ENCODE assay signal across 22 cellular contexts in genomic region chr9:1052908-1053590, GRCh38. TPM values are rescaled to one million over a fixed set of nuclear protein-coding genes. Genes with fewer than 3 reads are reported as not detected.
DNase-seq lines count a peak whose midpoint lies in the region; ATAC-seq, FAIRE-seq and TF ChIP-seq lines count a peak whose summit lies in the region.
"Had no signal": no experiment of that assay in that cellular context is flagged by ENCODE, and none has a peak within 500 bp of the region (broad histone marks: within the 10 kb centered on the region; RNA-seq: fewer than 3 reads in every experiment).

No MANE protein-coding gene starts in this region.

- peak overlapping the region; percentile 7 for H3K4me3 Mint-ChIP-seq in activated T-cell treated with anti-CD3 and anti-CD28 coated beads, Interleukin-2, amount 50 U/mL, for 4 hours
- peak overlapping the region; percentile 67 for H3K4me3 Mint-ChIP-seq in mesothelial cell of epicardium
- H3K4me3 Mint-ChIP-seq: stimulated activated memory B cell treated with anti-CD40 and anti-IgM and Interleukin-4, amounts not matched to agents 10 μg/mL and 1 μg/mL and 100 μg/mL, for 72 hours had no signal

- RAD21 ChIA-PET in GM12878 (lab: Charles Lee; ENCODE audit: unreplicated experiment) = interaction anchor here (0.9 to 3.4 kb wide), 8 partner anchors 34 to 283 kb away, joined by 3 to 15 read pairs (median 4); no protein-coding TSS in a partner anchor

- H3K36me3 Mint-ChIP-seq in activated T-cell treated with anti-CD3 and anti-CD28 coated beads, Interleukin-2, amount 50 U/mL, for 4 hours (ENCODE audit: insufficient read depth) = peaks cover 3% of the 10 kb centered on the region
- no peaks in the 10 kb centered on the region for H3K36me3 Mint-ChIP-seq in mesothelial cell of epicardium
- H3K36me3 Mint-ChIP-seq: stimulated activated memory B cell treated with anti-CD40 and anti-IgM and Interleukin-4, amounts not matched to agents 10 μg/mL and 1 μg/mL and 100 μg/mL, for 72 hours had no signal

- H3K36me3 ChIP-seq in GM12878 (ENCODE audit: control insufficient read depth in 2 of 2, insufficient read depth in 2 of 2, low read length in 1 of 2) (no peaks in the 10 kb centered on the region), skeletal muscle tissue (ENCODE audit: control insufficient read depth in 3 of 3, insufficient read depth in 3 of 3, low read length in 3 of 3) (no peaks in the 10 kb centered on the region), pancreas (no peaks in the 10 kb centered on the region)
- H3K36me3 ChIP-seq: BLaER1 treated with 17β-estradiol and CSF1 and Interleukin-3, amounts not matched to agents 10 nM and 100 nM had no signal

- peaks cover 6 to 26% of the 10 kb centered on the region in 2 experiments for H3K27me3 ChIP-seq in GM12878 (replicated peaks in 1 of 2; ENCODE audit: control insufficient read depth in 2 of 2, insufficient read depth in 2 of 2, low read length in 1 of 2)
- peaks cover 39 to 53% (median 43%) of the 10 kb centered on the region in 3 donors for H3K27me3 ChIP-seq in skeletal muscle tissue (ENCODE audit: control insufficient read depth in 3 of 3, insufficient read depth in 3 of 3, low read length in 3 of 3)
- H3K27me3 ChIP-seq in pancreas = peaks cover 8 to 61% (median 16%) of the 10 kb centered on the region in 4 donors

- POLR2A ChIA-PET in GM12878 (lab: Charles Lee) = interaction anchor here (0.9 to 1.8 kb wide), 4 partner anchors 9 to 45 kb away, joined by 3 to 5 read pairs (median 3); no protein-coding TSS in a partner anchor

- H3K4me1 ChIP-seq in GM12878 (ENCODE audit: control insufficient read depth, insufficient read depth, low read length) (no peaks in the 10 kb centered on the region), skeletal muscle tissue (ENCODE audit: control insufficient read depth in 3 of 3, insufficient read depth in 3 of 3, low read length in 3 of 3) (peaks cover 25 to 38% (median 27%) of the 10 kb centered on the region in 3 donors), pancreas (peaks cover 0 to 5% (median 3%) of the 10 kb centered on the region in 3 donors)

- no peak for TF ChIP-seq CTCF in GM12878 (IDR thresholded peaks at IDR 0.05 in 2 of 3, conservative IDR thresholded peaks at IDR 0.05 in 1 of 3; ENCODE audit: control insufficient read depth in 2 of 3, extremely low read depth in 1 of 3, insufficient read depth in 1 of 3, low read depth in 3 of 3, low read length in 3 of 3)
- TF ChIP-seq CTCF in mesothelial cell of epicardium (IDR thresholded peaks at IDR 0.05; ENCODE audit: unreplicated experiment) = no peak
- no peak for TF ChIP-seq CTCF in pancreas (IDR thresholded peaks at IDR 0.05)

- TF ChIP-seq RAD21 in GM12878 (IDR thresholded peaks at IDR 0.05; ENCODE audit: insufficient read depth, low read depth, low read length) = no peak

- TF ChIP-seq POLR2A in GM12878 (IDR thresholded peaks at IDR 0.05; ENCODE audit: low read depth, low read length) = no peak

- no peak for FAIRE-seq in GM12878 (lab: Jason Lieb, UNC)
- no peak for FAIRE-seq in pancreas (lab: Jason Lieb, UNC)
- FAIRE-seq: A204.1, bronchial epithelial cell, G401.6, H54 had no signal

- no peaks in the 10 kb centered on the region for H3K79me2 ChIP-seq in GM12878 (ENCODE audit: control insufficient read depth, insufficient read depth, low read length)

- H3K9me3 ChIP-seq in GM12878 (replicated peaks; ENCODE audit: control insufficient read depth, insufficient read depth, low read length) (peaks cover 3% of the 10 kb centered on the region; the same call in 2 of the 3 replicates), skeletal muscle tissue (ENCODE audit: control insufficient read depth in 3 of 3, low read length in 3 of 3) (no peaks in the 10 kb centered on the region), pancreas (no peaks in the 10 kb centered on the region)

- WGBS in GM12878 (ENCODE audit: insufficient coverage, insufficient replicate concordance, low lambda C conversion rate, missing lambda C conversion rate) = 46% methylated on average over 27 of the region's 28 CpGs
- WGBS in pancreas, 2 donors = 13 to 32% methylated on average over 28 of the region's 28 CpGs

- H3K4me1 Mint-ChIP-seq in activated T-cell treated with anti-CD3 and anti-CD28 coated beads, Interleukin-2, amount 50 U/mL, for 4 hours (ENCODE audit: low read depth) = peaks cover 34% of the 10 kb centered on the region
- H3K4me1 Mint-ChIP-seq in mesothelial cell of epicardium = peaks cover 22% of the 10 kb centered on the region

- no peak for DNase-seq in activated T-cell treated with anti-CD3 and anti-CD28 coated beads, Interleukin-2, amount 50 U/mL, for 4 hours
- no peak for DNase-seq in activated T-cell treated with anti-CD3 and anti-CD28 coated beads for 4 hours
- DNase-seq in GM12878 (ENCODE audit: low read depth, low spot score) = no peak
- no peak for DNase-seq in mesothelial cell of epicardium (ENCODE audit: low spot score in 2 of 2, unreplicated experiment in 2 of 2)
- no peak for DNase-seq in pancreas
- DNase-seq: activated gamma-delta T cell treated with Interleukin-2 at 50 U/mL for 16 hours; effector CD4-positive, alpha-beta T cell; KBM-7; NCI-H2081 treated with DMSO at 0.1 percent for 48 hours; NCI-H524; SHP77; T-cell had no signal

- no peak for TF ChIP-seq EP300 in GM12878 (IDR thresholded peaks at IDR 0.05; ENCODE audit: borderline replicate concordance in 1 of 2, control insufficient read depth in 1 of 2, low read depth in 2 of 2, low read length in 2 of 2)

- SMC1A ChIA-PET in GM12878 (lab: Charles Lee; ENCODE audit: uncharacterized antibody, unreplicated experiment) = interaction anchor here (0.7 to 6.7 kb wide), 9 partner anchors 11 to 552 kb away, joined by 3 to 59 read pairs (median 7); no protein-coding TSS in a partner anchor

- BruUV-seq in GM12878 (replicated peaks; lab: Mats Ljungman, UMichigan) = no TSS peak

- H3K27ac ChIP-seq in GM12878 (ENCODE audit: control insufficient read depth, insufficient read depth) (no peak overlapping the region), skeletal muscle tissue (ENCODE audit: low read depth, low read length) (no peak overlapping the region), pancreas (no peak overlapping the region)
- H3K27ac ChIP-seq: BLaER1 treated with 17β-estradiol and CSF1 and Interleukin-3, amounts not matched to agents 10 nM and 100 nM had no signal

- no peak overlapping the region for H3K27ac Mint-ChIP-seq in mesothelial cell of epicardium
- H3K27ac Mint-ChIP-seq: stimulated activated memory B cell treated with anti-CD40 and anti-IgM and Interleukin-4, amounts not matched to agents 10 μg/mL and 1 μg/mL and 100 μg/mL, for 72 hours; T-cell had no signal

- CTCF ChIA-PET in GM12878 (lab: Yijun Ruan, JAX) = interaction anchor here (0.7 to 1.7 kb wide), 8 partner anchors 22 to 378 kb away, joined by 3 to 6 read pairs (median 5); no protein-coding TSS in a partner anchor

- ATAC-seq in activated T-cell treated with anti-CD3 and anti-CD28 coated beads, Interleukin-2, amount 50 U/mL, for 4 hours = no peak
- ATAC-seq in GM12878 (no peak; the same call in 2 of the 3 replicates), GM18520 (IDR thresholded peaks at IDR 0.05; ENCODE audit: unreplicated experiment) (no peak), pancreas (no peak), GM21515 (IDR thresholded peaks at IDR 0.05; ENCODE audit: unreplicated experiment) (no peak)
- ATAC-seq: stimulated activated memory B cell treated with anti-CD40 and anti-IgM and Interleukin-4, amounts not matched to agents 10 μg/mL and 1 μg/mL and 100 μg/mL, for 72 hours; T-cell had no signal

- H3K9ac ChIP-seq in GM12878 (ENCODE audit: control insufficient read depth, insufficient read depth, low read length) (no peak overlapping the region), skeletal muscle tissue (ENCODE audit: low read depth in 1 of 3, low read length in 3 of 3) (peak overlapping the region in 1 of 3 donors; percentile 17)
- H3K9ac ChIP-seq: BLaER1 treated with 17β-estradiol and CSF1 and Interleukin-3, amounts not matched to agents 10 nM and 100 nM had no signal

- H3K4me2 ChIP-seq in GM12878 (ENCODE audit: control insufficient read depth, insufficient read depth) = no peak overlapping the region

- peaks cover 86% of the 10 kb centered on the region for H3K27me3 Mint-ChIP-seq in activated T-cell treated with anti-CD3 and anti-CD28 coated beads, Interleukin-2, amount 50 U/mL, for 4 hours (ENCODE audit: low read depth)
- peaks cover 95% of the 10 kb centered on the region for H3K27me3 Mint-ChIP-seq in mesothelial cell of epicardium (ENCODE audit: low read depth)

- H2AFZ ChIP-seq in GM12878 (ENCODE audit: control insufficient read depth, low read depth, low read length) = no peak overlapping the region

- intact Hi-C loops in GM12878 (cut with micrococcal nuclease; ENCODE audit: unreplicated experiment) = no loop called here
- intact Hi-C loops in pancreas (cut with DNase I) = no loop called here

- in situ Hi-C loops in GM12878 (cut with MboI) = no loop called here

- no peaks in the 10 kb centered on the region for H3K9me3 Mint-ChIP-seq in activated T-cell treated with anti-CD3 and anti-CD28 coated beads, Interleukin-2, amount 50 U/mL, for 4 hours
- H3K9me3 Mint-ChIP-seq in mesothelial cell of epicardium = no peaks in the 10 kb centered on the region

- no peaks in the 10 kb centered on the region for H4K20me1 ChIP-seq in GM12878 (ENCODE audit: control insufficient read depth, insufficient read depth)
- H4K20me1 ChIP-seq: BLaER1 treated with 17β-estradiol and CSF1 and Interleukin-3, amounts not matched to agents 10 nM and 100 nM had no signal

- H3K4me3 ChIP-seq in GM12878 = no peak overlapping the region
- H3K4me3 ChIP-seq in skeletal muscle tissue (ENCODE audit: low read length in 3 of 3) = peak overlapping the region in 2 of 3 donors; percentile 59 to 64
- no peak overlapping the region for H3K4me3 ChIP-seq in pancreas

RNA-seq across cellular contexts. Expression of gene DMRT2, which starts 2.9 kb away (rescaled TPM):
- not detected for total RNA-seq in activated T-cell treated with anti-CD3 and anti-CD28 coated beads, Interleukin-2, amount 50 U/mL, for 4 hours
- total RNA-seq in GM12878 (2013; cell fraction: nucleolus; rRNA removed) = 0.51 and 0.92 TPM in 2 replicates
- total RNA-seq in GM12878 (2014; rRNA removed) (0.65 and 1.1 TPM in 2 replicates), GM12878 (2014; rRNA removed; fragmentation: Illumina TruSeq; extraction: Trizol) (0.55 and 0.63 TPM in 2 replicates), GM12878 (2021) (0.82 and 1.0 TPM in 2 replicates), mesothelial cell of epicardium (0.45 to 0.47 TPM (median 0.47 TPM) in 3 replicates), skeletal muscle tissue (23.5 TPM), pancreas (under 1 TPM in 1 of 6 donors, not detected in 5; 0.14 TPM)
- not detected for polyA plus RNA-seq in GM12878 (2011; ENCODE audit: low read depth)
- polyA plus RNA-seq in GM12878 (2011; rRNA removed) (43.1 and 50.2 TPM in 2 replicates), GM12878 (2014; fragmentation: Illumina TruSeq; extraction: Trizol) (0.57 and 0.82 TPM in 2 replicates), GM12878 (2014; fragmentation: Nextera tagmentation; extraction: Ambion mirVana) (under 1 TPM; 0.08 to 0.18 TPM), GM12878 (2014; rRNA removed) (0.69 and 0.96 TPM in 2 replicates), GM12878 (2016; fragmentation: Nextera tagmentation; extraction: Ambion mirVana) (under 1 TPM; 0.09 to 0.70 TPM), pancreas (under 1 TPM in 1 of 2 donors, not detected in 1; 0.07 TPM)
- 56.3 and 59.9 TPM in 2 replicates for polyA plus RNA-seq in GM12878 (2011; cell fraction: cytosol; rRNA removed)
- 64.5 and 78.7 TPM in 2 replicates for polyA plus RNA-seq in GM12878 (2011; cell fraction: nucleus; rRNA removed)
- polyA plus RNA-seq in GM12878 (2012) = not detected in 2 replicates
- 50.6 and 74.6 TPM in 2 replicates for polyA minus RNA-seq in GM12878 (2011; rRNA and poly(A)+ RNA removed)
- polyA minus RNA-seq in GM12878 (2011; cell fraction: cytosol; rRNA and poly(A)+ RNA removed) = 19.9 and 24.5 TPM in 2 replicates
- 54.0 and 96.1 TPM in 2 replicates for polyA minus RNA-seq in GM12878 (2011; cell fraction: nucleus; rRNA and poly(A)+ RNA removed)
- total RNA-seq: activated CD8-positive, alpha-beta memory T cell treated with anti-CD3 and anti-CD28 coated beads for 36 hours; T-cell had no signal

Comparison
In these comparisons a context has a peak if more than half of its experiments do, and no peak if none do; other contexts are left out.
1. H3K4me3 ChIP-seq: peak in skeletal muscle tissue (2 of 3); none in GM12878 (single experiment) and pancreas (0 of 4).
2. RNA of gene DMRT2, which starts 2.9 kb away (total RNA-seq): 23.5 TPM in skeletal muscle tissue (single experiment); 0.51 to 1.1 TPM in GM12878, 0.45 to 0.47 TPM in mesothelial cell of epicardium, 0.14 TPM in pancreas and not detected in activated T-cell treated with anti-CD3 and anti-CD28 coated beads, Interleukin-2, amount 50 U/mL, for 4 hours; every median in the first group is over 10 times any median in the second.